8 cellular contexts compared by ENCODE assay signal in genomic region chr13:43878897-43879322, GRCh38. TPM values are rescaled to one million over a fixed set of nuclear protein-coding genes. Genes with fewer than 3 reads are reported as not detected.
DNase-seq lines count a peak whose midpoint lies in the region; ATAC-seq, FAIRE-seq and TF ChIP-seq lines count a peak whose summit lies in the region.

No MANE protein-coding gene starts in this region.

- no peak for TF ChIP-seq POLR2A in spleen (IDR thresholded peaks at IDR 0.05)

- peaks cover 9% of the 10 kb centered on the region for H3K4me1 ChIP-seq in CD4-positive, CD25-positive, alpha-beta regulatory T cell (ENCODE audit: control insufficient read depth, insufficient read depth, low read length, poor library complexity, severe bottlenecking)
- H3K4me1 ChIP-seq in kidney (ENCODE audit: control insufficient read depth in 1 of 2, insufficient read depth in 1 of 2, low read depth in 1 of 2, low read length in 2 of 2) (peaks cover 5 to 7% of the 10 kb centered on the region in 2 donors), spleen (peaks cover 14 to 48% (median 31%) of the 10 kb centered on the region in 6 donors)

- peak overlapping the region; percentile 87 to 91 (median 90) for H3K27ac Mint-ChIP-seq in CD4-positive, CD25-positive, alpha-beta regulatory T cell

- intact Hi-C loops in kidney (cut with DNase I), result loop anchor here (10.0 kb wide), 1 partner anchor 794 kb away; no protein-coding TSS in a partner anchor
- intact Hi-C loops in spleen (cut with DNase I; ENCODE audit: low total_unique reads), result loop anchor here (10.0 kb wide), 1 partner anchor 904 kb away; no protein-coding TSS in a partner anchor

- H3K4me1 Mint-ChIP-seq in CD4-positive, CD25-positive, alpha-beta regulatory T cell, result peaks cover 17 to 34% (median 27%) of the 10 kb centered on the region in 4 donors

- peak overlapping the region; percentile 82 to 99 (median 90) for H3K4me3 Mint-ChIP-seq in CD4-positive, CD25-positive, alpha-beta regulatory T cell

- no peaks in the 10 kb centered on the region for H3K27me3 Mint-ChIP-seq in CD4-positive, CD25-positive, alpha-beta regulatory T cell

- peak in 1 of 2 donors; percentile 4 for ATAC-seq in CD4-positive, CD25-positive, alpha-beta regulatory T cell (ENCODE audit: low read depth in 2 of 2)
- ATAC-seq in GM18909 (IDR thresholded peaks at IDR 0.05; ENCODE audit: poor library complexity, unreplicated experiment) (peak; percentile 38), HG03135 (IDR thresholded peaks at IDR 0.05; ENCODE audit: unreplicated experiment) (peak; percentile 28)

- DNase-seq in CD4-positive, CD25-positive, alpha-beta regulatory T cell, result peak in 1 of 3 donors; percentile 19
- DNase-seq in SK-N-DZ (ENCODE audit: low spot score) (peak; percentile 52), choroid plexus epithelial cell (ENCODE audit: low read depth) (peak; percentile 82), kidney (peak; percentile 93), spleen (peak; percentile 91)
- no peak for DNase-seq in activated effector memory CD4-positive, alpha-beta T cell treated with Interleukin-2 at 50 U/mL for 16 hours

- H3K36me3 Mint-ChIP-seq in CD4-positive, CD25-positive, alpha-beta regulatory T cell, result no peaks in the 10 kb centered on the region

- H3K9ac ChIP-seq in kidney (ENCODE audit: low read length in 2 of 2), result peak overlapping the region; percentile 7 to 56

- FAIRE-seq in kidney (lab: Jason Lieb, UNC), result no peak

- H3K4me3 ChIP-seq in CD4-positive, CD25-positive, alpha-beta regulatory T cell (ENCODE audit: low read depth, low read length), result peak overlapping the region; percentile 34
- peak overlapping the region; percentile 89 for H3K4me3 ChIP-seq in choroid plexus epithelial cell (ENCODE audit: low read depth, low read length)
- peak overlapping the region; percentile 26 to 53 for H3K4me3 ChIP-seq in kidney (ENCODE audit: low read length in 2 of 2)
- H3K4me3 ChIP-seq in spleen, result peak overlapping the region; percentile 56 to 83 (median 68)

- no peaks in the 10 kb centered on the region for H3K9me3 Mint-ChIP-seq in CD4-positive, CD25-positive, alpha-beta regulatory T cell

- TF ChIP-seq CTCF in choroid plexus epithelial cell (conservative IDR thresholded peaks at IDR 0.05; ENCODE audit: low read depth, low read length), result no peak
- no peak for TF ChIP-seq CTCF in kidney (IDR thresholded peaks at IDR 0.05; ENCODE audit: borderline replicate concordance, extremely low read depth, insufficient read depth)
- no peak for TF ChIP-seq CTCF in spleen (IDR thresholded peaks at IDR 0.05 in 8 of 11, conservative IDR thresholded peaks at IDR 0.05 in 3 of 11)

- 0 to 1% (median 1%) methylated on average over 13 to 30 of the region's 30 CpGs for WGBS in spleen, 5 donors

- no peaks in the 10 kb centered on the region for H3K36me3 ChIP-seq in CD4-positive, CD25-positive, alpha-beta regulatory T cell (ENCODE audit: control insufficient read depth, insufficient read depth, low read length)
- no peaks in the 10 kb centered on the region for H3K36me3 ChIP-seq in kidney (ENCODE audit: control insufficient read depth in 1 of 2, insufficient read depth in 2 of 2, low read length in 2 of 2)
- no peaks in the 10 kb centered on the region for H3K36me3 ChIP-seq in spleen

- no peaks in the 10 kb centered on the region for H3K27me3 ChIP-seq in CD4-positive, CD25-positive, alpha-beta regulatory T cell (ENCODE audit: control insufficient read depth, insufficient read depth, low read length)
- H3K27me3 ChIP-seq in spleen (replicated peaks in 1 of 7), result no peaks in the 10 kb centered on the region

- no peaks in the 10 kb centered on the region for H3K9me3 ChIP-seq in CD4-positive, CD25-positive, alpha-beta regulatory T cell (ENCODE audit: control insufficient read depth in 2 of 2, low read length in 2 of 2)
- H3K9me3 ChIP-seq in kidney (ENCODE audit: control insufficient read depth in 1 of 2, low read length in 2 of 2) (no peaks in the 10 kb centered on the region), spleen (peaks cover 0 to 7% (median 2%) of the 10 kb centered on the region in 8 donors)

- peak overlapping the region; percentile 76 for H3K27ac ChIP-seq in CD4-positive, CD25-positive, alpha-beta regulatory T cell (ENCODE audit: insufficient read depth, low read length, poor library complexity, severe bottlenecking)
- peak overlapping the region; percentile 95 to 97 for H3K27ac ChIP-seq in kidney (ENCODE audit: low read depth in 2 of 2, low read length in 2 of 2)
- H3K27ac ChIP-seq in spleen, result peak overlapping the region; percentile 92 to 98 (median 97)

RNA-seq across cellular contexts. Expression of gene CCDC122, which starts 0.6 kb away (rescaled TPM):
- 1.5 TPM for total RNA-seq in CD4-positive, CD25-positive, alpha-beta regulatory T cell
- polyA plus RNA-seq in CD4-positive, CD25-positive, alpha-beta regulatory T cell, result 1 to 10 TPM in 3 of 4 donors, under 1 TPM in 1; 0.63 to 4.3 (median 3.8) TPM
- polyA plus RNA-seq in SK-N-DZ (2014; cell fraction: cytosol; rRNA removed), result 2.7 and 11.7 TPM in 2 replicates
- polyA plus RNA-seq in SK-N-DZ (2014; cell fraction: nucleus; rRNA removed), result 6.7 and 14.2 TPM in 2 replicates
- total RNA-seq in kidney, result 11.7 TPM
- polyA plus RNA-seq in kidney (ENCODE audit: insufficient read depth, low read depth, low replicate concordance), result 4.3 TPM
- total RNA-seq in spleen, result 10 to 100 TPM in 1 of 7 donors, 1 to 10 TPM in 6; 3.6 to 10.9 (median 7.3) TPM
- 1 to 10 TPM; 3.6 to 8.1 (median 5.5) TPM for polyA plus RNA-seq in spleen

RNA-seq across cellular contexts. Expression of gene LACC1, which starts 0.8 kb away (rescaled TPM):
- 0.84 TPM for total RNA-seq in CD4-positive, CD25-positive, alpha-beta regulatory T cell
- polyA plus RNA-seq in CD4-positive, CD25-positive, alpha-beta regulatory T cell, result 1 to 10 TPM in 2 of 4 donors, under 1 TPM in 2; 0.67 to 4.2 (median 1.6) TPM
- polyA plus RNA-seq in SK-N-DZ (2014; cell fraction: cytosol; rRNA removed), result 0.25 and 0.41 TPM in 2 replicates
- polyA plus RNA-seq in SK-N-DZ (2014; cell fraction: nucleus; rRNA removed), result 0.52 and 0.66 TPM in 2 replicates
- total RNA-seq in kidney (12.2 TPM), spleen (10 to 100 TPM in 6 of 7 donors, 1 to 10 TPM in 1; 7.9 to 17.6 (median 13.2) TPM)
- polyA plus RNA-seq in kidney (ENCODE audit: insufficient read depth, low read depth, low replicate concordance) (3.1 TPM), spleen (1 to 10 TPM; 3.0 to 4.3 (median 3.3) TPM)

Comparison
In these comparisons a context has a peak if more than half of its experiments do, and no peak if none do; other contexts are left out.
1. H3K4me3 ChIP-seq: peak in every context shown above with its lines; median percentile 89 in choroid plexus epithelial cell; 68 in spleen; 40 in kidney; 34 in CD4-positive, CD25-positive, alpha-beta regulatory T cell.